23 cellular contexts compared by ENCODE assay signal in genomic region chr10:116716381-116716780, GRCh38. TPM values are rescaled to one million over a fixed set of nuclear protein-coding genes. Genes with fewer than 3 reads are reported as not detected.
A peak's percentile ranks its signal among the peaks of the same experiment; 100 is the strongest.
DNase-seq lines count a peak whose midpoint lies in the region; ATAC-seq and TF ChIP-seq lines count a peak whose summit lies in the region.
"Had no signal": no experiment of that assay in that cellular context is flagged by ENCODE, and none has a peak within 500 bp of the region (broad histone marks: within the 10 kb centered on the region; RNA-seq: fewer than 3 reads in every experiment).

No MANE protein-coding gene starts in this region.

- H3K27ac Mint-ChIP-seq in HFFc6 (peak overlapping the region; percentile 11; the same call in 1 of the 2 replicates), endodermal cell (no peak overlapping the region)
- H3K27ac Mint-ChIP-seq in activated CD8-positive, alpha-beta memory T cell treated with anti-CD3 and anti-CD28 coated beads, Interleukin-2, amount 10 ng/mL, durations not matched to agents 7 days and 5 days = no peak overlapping the region
- no peak overlapping the region for H3K27ac Mint-ChIP-seq in stimulated activated effector memory CD8-positive, alpha-beta T cell treated with anti-CD3 and anti-CD28 coated beads, Interleukin-12 subunit alpha, Interleukin-12 subunit beta, amount 100 ng/mL, for 72 hours
- H3K27ac Mint-ChIP-seq: CD4-positive, alpha-beta memory T cell; GM23338 had no signal

- H3K36me3 ChIP-seq in endodermal cell (ENCODE audit: control insufficient read depth, insufficient read depth, low read length) (no peaks in the 10 kb centered on the region), subcutaneous abdominal adipose tissue (ENCODE audit: control insufficient read depth in 5 of 5, insufficient read depth in 5 of 5, low read length in 5 of 5) (no peaks in the 10 kb centered on the region)
- H3K36me3 ChIP-seq: SJSA1 had no signal

- CTCF ChIA-PET in activated CD8-positive, alpha-beta memory T cell treated with anti-CD3 and anti-CD28 coated beads, Interleukin-2, amount 10 ng/mL, durations not matched to agents 7 days and 5 days (lab: Charles Lee) = no interaction called here

- H3K4me1 Mint-ChIP-seq in HFFc6 (ENCODE audit: low read depth) (peaks cover 12% of the 10 kb centered on the region; the same call in 1 of the 2 replicates), endodermal cell (peaks cover 16% of the 10 kb centered on the region)
- H3K4me1 Mint-ChIP-seq in activated CD8-positive, alpha-beta memory T cell treated with anti-CD3 and anti-CD28 coated beads, Interleukin-2, amount 10 ng/mL, durations not matched to agents 7 days and 5 days = no peaks in the 10 kb centered on the region
- no peaks in the 10 kb centered on the region for H3K4me1 Mint-ChIP-seq in stimulated activated effector memory CD8-positive, alpha-beta T cell treated with anti-CD3 and anti-CD28 coated beads, Interleukin-12 subunit alpha, Interleukin-12 subunit beta, amount 100 ng/mL, for 72 hours

- H3K27me3 Mint-ChIP-seq in HFFc6 (ENCODE audit: insufficient read depth) (peaks cover 1% of the 10 kb centered on the region; the same call in 1 of the 2 replicates), endodermal cell (ENCODE audit: insufficient read depth) (no peaks in the 10 kb centered on the region)
- H3K27me3 Mint-ChIP-seq in activated CD8-positive, alpha-beta memory T cell treated with anti-CD3 and anti-CD28 coated beads, Interleukin-2, amount 10 ng/mL, durations not matched to agents 7 days and 5 days = peaks cover 13% of the 10 kb centered on the region

- H3K4me3 Mint-ChIP-seq in HFFc6 (no peak overlapping the region), endodermal cell (no peak overlapping the region)
- no peak overlapping the region for H3K4me3 Mint-ChIP-seq in activated CD8-positive, alpha-beta memory T cell treated with anti-CD3 and anti-CD28 coated beads, Interleukin-2, amount 10 ng/mL, durations not matched to agents 7 days and 5 days
- H3K4me3 Mint-ChIP-seq in stimulated activated effector memory CD8-positive, alpha-beta T cell treated with anti-CD3 and anti-CD28 coated beads, Interleukin-12 subunit alpha, Interleukin-12 subunit beta, amount 100 ng/mL, for 72 hours = no peak overlapping the region
- H3K4me3 Mint-ChIP-seq: CD4-positive, alpha-beta memory T cell; GM23338; H9 had no signal

- TF ChIP-seq CTCF in HFFc6 (IDR thresholded peaks at IDR 0.05) (no peak), endodermal cell (conservative IDR thresholded peaks at IDR 0.05) (no peak)

- WGBS in endodermal cell (ENCODE audit: insufficient coverage in 1 of 2, insufficient read length in 1 of 2), 2 experiments = 92 to 93% methylated on average over 3 to 4 of the region's 4 CpGs

- H3K36me3 Mint-ChIP-seq in HFFc6 (ENCODE audit: low read depth) (peaks cover 5% of the 10 kb centered on the region; the same call in 1 of the 2 replicates), endodermal cell (ENCODE audit: low read depth) (no peaks in the 10 kb centered on the region)
- H3K36me3 Mint-ChIP-seq in activated CD8-positive, alpha-beta memory T cell treated with anti-CD3 and anti-CD28 coated beads, Interleukin-2, amount 10 ng/mL, durations not matched to agents 7 days and 5 days = no peaks in the 10 kb centered on the region
- H3K36me3 Mint-ChIP-seq in stimulated activated effector memory CD8-positive, alpha-beta T cell treated with anti-CD3 and anti-CD28 coated beads, Interleukin-12 subunit alpha, Interleukin-12 subunit beta, amount 100 ng/mL, for 72 hours = no peaks in the 10 kb centered on the region
- H3K36me3 Mint-ChIP-seq: CD4-positive, alpha-beta memory T cell had no signal

- no peaks in the 10 kb centered on the region for H3K9me3 ChIP-seq in endodermal cell (ENCODE audit: control insufficient read depth, low read length)
- H3K9me3 ChIP-seq in subcutaneous abdominal adipose tissue (ENCODE audit: control insufficient read depth in 5 of 5, low read length in 5 of 5) = no peaks in the 10 kb centered on the region
- H3K9me3 ChIP-seq: SJSA1 had no signal

- H3K4me3 ChIP-seq in endodermal cell (ENCODE audit: low read length) (no peak overlapping the region), subcutaneous abdominal adipose tissue (ENCODE audit: low read depth in 1 of 5, low read length in 5 of 5) (no peak overlapping the region)
- H3K4me3 ChIP-seq: GM23338, SJSA1 had no signal

- H3K9me3 Mint-ChIP-seq in HFFc6 (no peaks in the 10 kb centered on the region), endodermal cell (no peaks in the 10 kb centered on the region)
- H3K9me3 Mint-ChIP-seq in activated CD8-positive, alpha-beta memory T cell treated with anti-CD3 and anti-CD28 coated beads, Interleukin-2, amount 10 ng/mL, durations not matched to agents 7 days and 5 days (ENCODE audit: low read depth) = no peaks in the 10 kb centered on the region
- no peaks in the 10 kb centered on the region for H3K9me3 Mint-ChIP-seq in stimulated activated effector memory CD8-positive, alpha-beta T cell treated with anti-CD3 and anti-CD28 coated beads, Interleukin-12 subunit alpha, Interleukin-12 subunit beta, amount 100 ng/mL, for 72 hours
- H3K9me3 Mint-ChIP-seq: CD4-positive, alpha-beta memory T cell; GM23338; H9 had no signal

- H3K4me1 ChIP-seq in endodermal cell (ENCODE audit: control insufficient read depth, insufficient read depth, low read length) (peaks cover 5% of the 10 kb centered on the region), subcutaneous abdominal adipose tissue (ENCODE audit: control insufficient read depth in 5 of 5, insufficient read depth in 5 of 5, low read length in 5 of 5) (peaks cover 6 to 72% (median 47%) of the 10 kb centered on the region in 5 donors)

- H3K27me3 ChIP-seq in endodermal cell (ENCODE audit: control insufficient read depth, insufficient read depth, low read length, poor library complexity, severe bottlenecking) (no peaks in the 10 kb centered on the region), subcutaneous abdominal adipose tissue (ENCODE audit: control insufficient read depth in 5 of 5, insufficient read depth in 4 of 5, low read length in 5 of 5) (no peaks in the 10 kb centered on the region)
- H3K27me3 ChIP-seq: SJSA1 had no signal

- H3K27ac ChIP-seq in endodermal cell (ENCODE audit: low read depth, low read length) (no peak overlapping the region), subcutaneous abdominal adipose tissue (ENCODE audit: low read depth, low read length) (peak overlapping the region; percentile 58)
- H3K27ac ChIP-seq: SJSA1 had no signal

- H3K9ac ChIP-seq in endodermal cell (ENCODE audit: extremely low read depth, low read length, poor library complexity, severe bottlenecking) = no peak overlapping the region
- H3K9ac ChIP-seq in subcutaneous abdominal adipose tissue (ENCODE audit: low read length in 5 of 5) = peak overlapping the region in 1 of 5 donors; percentile 8

- intact Hi-C loops in left ventricle myocardium superior (cut with micrococcal nuclease) = no loop called here

- DNase-seq in HFFc6 (no peak), endodermal cell (peak; percentile 25), left ventricle myocardium superior (peak; percentile 79)
- DNase-seq in activated CD8-positive, alpha-beta memory T cell treated with anti-CD3 and anti-CD28 coated beads, Interleukin-2, amount 10 ng/mL, durations not matched to agents 7 days and 5 days = no peak
- no peak for DNase-seq in stimulated activated effector memory CD8-positive, alpha-beta T cell treated with anti-CD3 and anti-CD28 coated beads, Interleukin-12 subunit alpha, Interleukin-12 subunit beta, amount 100 ng/mL, for 72 hours (ENCODE audit: low spot score in 2 of 2)
- DNase-seq: C1 segment of cervical spinal cord; CD4-positive, alpha-beta memory T cell; COR-L47; DMS53; H9; KG1; MM.1S; NCI-H1694; NCI-H2029 treated with DMSO at 0.1 percent for 48 hours; NCI-H446 treated with DMSO at 0.1 percent for 48 hours; NCI-H526; NCI-H82; NK-92 treated with Interleukin-12 subunit alpha and Interleukin-12 subunit beta, amount 100 ng/mL, for 24 hours; PC-3 had no signal

- ATAC-seq in left ventricle myocardium superior (peak; percentile 82), HG03039 (IDR thresholded peaks at IDR 0.05; ENCODE audit: unreplicated experiment) (no peak)
- ATAC-seq in activated CD8-positive, alpha-beta memory T cell treated with anti-CD3 and anti-CD28 coated beads, Interleukin-2, amount 10 ng/mL, durations not matched to agents 7 days and 5 days = no peak
- ATAC-seq in stimulated activated effector memory CD8-positive, alpha-beta T cell treated with anti-CD3 and anti-CD28 coated beads, Interleukin-12 subunit alpha, Interleukin-12 subunit beta, amount 100 ng/mL, for 72 hours = no peak
- ATAC-seq: GM23338, PC-3 had no signal

RNA-seq across cellular contexts. Expression of gene HSPA12A, which starts 26.0 kb away (rescaled TPM):
- 10 to 100 TPM; 16.6 to 19.4 (median 17.7) TPM for total RNA-seq in HFFc6 (2021; fragmentation: NEBNext Ultra II Directional; extraction: Animal tissue kit (Norgen Biotek cat#: 25700))
- total RNA-seq in endodermal cell = 10 to 100 TPM; 13.9 to 15.4 TPM
- 5.3 TPM for polyA plus RNA-seq in endodermal cell (2013, experiment 1 of 2)
- polyA plus RNA-seq in endodermal cell (2013, experiment 2 of 2) = 4.5 TPM
- 22.5 TPM for total RNA-seq in left ventricle myocardium superior
- not detected for total RNA-seq in activated CD8-positive, alpha-beta memory T cell treated with anti-CD3 and anti-CD28 coated beads, Interleukin-2, amount 10 ng/mL, durations not matched to agents 7 days and 5 days

Comparison
In these comparisons a context has a peak if more than half of its experiments do, and no peak if none do; other contexts are left out.
1. DNase-seq: peak in endodermal cell (single experiment) and left ventricle myocardium superior (single experiment); none in HFFc6 (single experiment), activated CD8-positive, alpha-beta memory T cell treated with anti-CD3 and anti-CD28 coated beads, Interleukin-2, amount 10 ng/mL, durations not matched to agents 7 days and 5 days (single experiment) and stimulated activated effector memory CD8-positive, alpha-beta T cell treated with anti-CD3 and anti-CD28 coated beads, Interleukin-12 subunit alpha, Interleukin-12 subunit beta, amount 100 ng/mL, for 72 hours (0 of 2).
2. RNA of gene HSPA12A, which starts 26.0 kb away (total RNA-seq): 22.5 TPM in left ventricle myocardium superior (single experiment), 16.6 to 19.4 TPM in HFFc6 and 13.9 to 15.4 TPM in endodermal cell; not detected in activated CD8-positive, alpha-beta memory T cell treated with anti-CD3 and anti-CD28 coated beads, Interleukin-2, amount 10 ng/mL, durations not matched to agents 7 days and 5 days; every median in the first group is over 10 times any median in the second.